8 cellular contexts compared by ENCODE assay signal in the genomic region with DNA sequence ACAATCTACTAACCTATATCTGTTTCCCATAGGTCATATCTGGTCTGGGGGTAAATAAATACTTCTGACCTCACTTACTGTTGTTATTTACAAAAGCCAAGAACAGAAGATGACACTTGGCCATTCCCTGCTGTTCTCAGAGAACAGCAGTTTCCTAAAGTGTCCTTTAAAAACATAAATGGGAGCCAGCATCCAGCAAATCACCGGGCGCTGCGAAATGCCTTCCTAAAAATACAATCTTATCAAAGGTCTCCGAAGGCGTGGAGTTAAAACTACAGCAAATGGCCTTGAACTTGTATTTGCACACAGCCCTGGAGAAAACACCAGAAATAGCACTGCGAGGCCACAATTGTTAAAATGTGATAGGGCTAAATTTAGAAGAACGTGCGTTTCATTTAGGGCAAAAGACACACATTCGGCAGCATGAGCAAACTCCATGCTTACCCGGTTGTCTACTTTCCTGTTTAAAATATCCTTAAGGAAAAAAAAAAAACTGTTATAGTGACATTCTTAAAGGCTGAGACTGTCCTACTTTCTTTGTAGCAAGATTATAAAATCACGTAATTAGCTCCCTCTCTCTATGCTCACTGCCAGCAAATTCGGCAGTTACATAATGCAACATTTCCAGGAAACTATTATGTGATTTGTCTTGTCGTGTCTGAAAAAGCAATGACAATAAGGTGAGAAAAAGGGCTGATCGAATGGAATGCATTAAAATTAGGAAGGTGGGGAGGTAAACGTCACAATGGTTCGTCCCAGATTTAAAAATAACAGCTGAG. TPM values are rescaled to one million over a fixed set of nuclear protein-coding genes. Genes with fewer than 3 reads are reported as not detected.
A peak's percentile ranks its signal among the peaks of the same experiment; 100 is the strongest.
DNase-seq lines count a peak whose midpoint lies in the region; ATAC-seq, FAIRE-seq and TF ChIP-seq lines count a peak whose summit lies in the region.

No MANE protein-coding gene starts in this region.

- H3K4me3 ChIP-seq in RWPE2 (ENCODE audit: severe bottlenecking) (peak overlapping the region; percentile 57), endothelial cell of umbilical vein (replicated peaks in 1 of 3; ENCODE audit: insufficient read depth in 1 of 3, low read depth in 1 of 3, low read length in 3 of 3) (peak overlapping the region; percentile 57 to 81 (median 60))

- H3K9me3 Mint-ChIP-seq in naive B cell, result no peaks in the 10 kb centered on the region

- H3K79me2 ChIP-seq in endothelial cell of umbilical vein (ENCODE audit: control insufficient read depth, insufficient read depth, low read length), result peaks cover 42% of the 10 kb centered on the region

- no peaks in the 10 kb centered on the region for H3K27me3 ChIP-seq in RWPE2 (ENCODE audit: insufficient read depth, poor library complexity, severe bottlenecking)
- H3K27me3 ChIP-seq in endothelial cell of umbilical vein (ENCODE audit: control insufficient read depth in 2 of 2, insufficient read depth in 2 of 2, low read length in 2 of 2), result no peaks in the 10 kb centered on the region

- H3K36me3 ChIP-seq in RWPE2 (ENCODE audit: low read depth) (no peaks in the 10 kb centered on the region), endothelial cell of umbilical vein (ENCODE audit: control insufficient read depth in 2 of 2, extremely low read depth in 1 of 2, insufficient read depth in 2 of 2, low read length in 2 of 2) (no peaks in the 10 kb centered on the region)

- FAIRE-seq in endothelial cell of umbilical vein (lab: Jason Lieb, UNC), result peak; percentile 31

- no peaks in the 10 kb centered on the region for H3K36me3 Mint-ChIP-seq in naive B cell

- TF ChIP-seq CTCF in RWPE2 (IDR thresholded peaks at IDR 0.05; ENCODE audit: poor library complexity, severe bottlenecking), result no peak
- no peak for TF ChIP-seq CTCF in endothelial cell of umbilical vein (IDR thresholded peaks at IDR 0.05; ENCODE audit: extremely low read depth in 1 of 2, insufficient read depth in 1 of 2, low read depth in 1 of 2, low read length in 2 of 2)

- H3K4me3 Mint-ChIP-seq in naive B cell, result peak overlapping the region; percentile 90 to 98 (median 96)

- H3K4me1 ChIP-seq in RWPE2 (ENCODE audit: insufficient read depth, poor library complexity, severe bottlenecking) (peaks cover 33% of the 10 kb centered on the region), endothelial cell of umbilical vein (ENCODE audit: control insufficient read depth, extremely low read depth, insufficient read depth, low read length) (peaks cover 31% of the 10 kb centered on the region)

- dilution Hi-C loops in endothelial cell of umbilical vein (cut with MboI; ENCODE audit: extremely low pct_ligation_motif_present, low sequenced_read_pairs), result no loop called here

- intact Hi-C loops in endothelial cell of umbilical vein (cut with micrococcal nuclease), result loop anchor here (2.0 to 5.0 kb wide), 3 partner anchors 120 to 361 kb away; no protein-coding TSS in a partner anchor

- BruUV-seq in endothelial cell of umbilical vein (replicated peaks; lab: Mats Ljungman, UMichigan), result TSS peak; percentile 39

- H3K4me1 Mint-ChIP-seq in naive B cell, result peaks cover 37 to 41% (median 41%) of the 10 kb centered on the region in 3 donors

- H4K20me1 ChIP-seq in endothelial cell of umbilical vein (replicated peaks; ENCODE audit: control insufficient read depth, extremely low read depth, insufficient read depth, low read length), result peaks cover 4% of the 10 kb centered on the region

- H3K9me1 ChIP-seq in endothelial cell of umbilical vein (replicated peaks; ENCODE audit: control insufficient read depth, extremely low read depth, insufficient read depth, low read length), result no peaks in the 10 kb centered on the region

- H3K27me3 Mint-ChIP-seq in naive B cell, result peaks cover 27 to 54% (median 37%) of the 10 kb centered on the region in 3 donors

- H3K27ac Mint-ChIP-seq in naive B cell, result peak overlapping the region in 3 of 6 donors; percentile 23 to 94 (median 87)

- H3K27ac ChIP-seq in RWPE2 (ENCODE audit: poor library complexity, severe bottlenecking) (peak overlapping the region; percentile 83), endothelial cell of umbilical vein (ENCODE audit: insufficient read depth, low read depth, low read length) (peak overlapping the region; percentile 46)

- H3K4me2 ChIP-seq in endothelial cell of umbilical vein (ENCODE audit: insufficient read depth, low read length), result peak overlapping the region; percentile 86

- H2AFZ ChIP-seq in endothelial cell of umbilical vein (ENCODE audit: low read depth, low read length), result no peak overlapping the region

- H3K9ac ChIP-seq in endothelial cell of umbilical vein (replicated peaks; ENCODE audit: extremely low read depth, insufficient read depth, low read length), result peak overlapping the region; percentile 73

- TF ChIP-seq POLR2A in endothelial cell of umbilical vein (IDR thresholded peaks at IDR 0.05; ENCODE audit: low read depth, low read length), result no peak

- no peak for ATAC-seq in RWPE2 (ENCODE audit: low read depth)
- no peak for ATAC-seq in naive B cell (ENCODE audit: low read depth in 2 of 2)
- ATAC-seq in esophagus mucosa, result no peak

- CTCF ChIA-PET in endothelial cell of umbilical vein (lab: Charles Lee), result interaction anchor here (0.7 to 3.3 kb wide), 11 partner anchors 10 to 1762 kb away, joined by 3 to 12 read pairs (median 5); no protein-coding TSS in a partner anchor

- POLR2A ChIA-PET in endothelial cell of umbilical vein (lab: Charles Lee), result interaction anchor here (1.0 kb wide), 1 partner anchor 61 kb away, joined by 4 read pairs; no protein-coding TSS in a partner anchor

- H3K9me3 ChIP-seq in RWPE2 (ENCODE audit: severe bottlenecking) (no peaks in the 10 kb centered on the region), endothelial cell of umbilical vein (replicated peaks; ENCODE audit: control insufficient read depth, insufficient read depth, low read length) (no peaks in the 10 kb centered on the region)

- DNase-seq in DMS 273 (lab: John Stamatoyannopoulos, UW; ENCODE audit: unreplicated experiment) (peak; percentile 38), DMS 273 treated with DMSO at 0.1 percent for 48 hours (lab: John Stamatoyannopoulos, UW) (no peak), RWPE2 (ENCODE audit: low spot score) (no peak), endothelial cell of umbilical vein (ENCODE audit: low read depth, low spot score) (peak; percentile 46), naive B cell (no peak), DMS79 treated with DMSO at 0.1 percent for 48 hours (lab: John Stamatoyannopoulos, UW) (no peak), GM19240 (ENCODE audit: insufficient read length, low spot score) (no peak)

TF ChIP-seq in endothelial cell of umbilical vein, 7 proteins besides CTCF, POLR2A, EP300 and RAD21:
- TF ChIP-seq POLR2AphosphoS5 (IDR thresholded peaks at IDR 0.05; ENCODE audit: insufficient read depth, low read depth, low read length), result no peak
- TF ChIP-seq MYC (IDR thresholded peaks at IDR 0.05; ENCODE audit: low read depth, low read length), result no peak
- no peak for TF ChIP-seq EZH2 (IDR thresholded peaks at IDR 0.05; ENCODE audit: borderline replicate concordance, low read depth, low read length, severe bottlenecking)
- TF ChIP-seq, protein P1, sequence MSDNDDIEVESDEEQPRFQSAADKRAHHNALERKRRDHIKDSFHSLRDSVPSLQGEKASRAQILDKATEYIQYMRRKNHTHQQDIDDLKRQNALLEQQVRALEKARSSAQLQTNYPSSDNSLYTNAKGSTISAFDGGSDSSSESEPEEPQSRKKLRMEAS (IDR thresholded peaks at IDR 0.05; ENCODE audit: insufficient read depth, insufficient read length), result no peak
- no peak for TF ChIP-seq FOS (IDR thresholded peaks at IDR 0.05; ENCODE audit: borderline replicate concordance, insufficient read depth, low read length)
- no peak for TF ChIP-seq JUN (IDR thresholded peaks at IDR 0.05; ENCODE audit: borderline replicate concordance, insufficient read depth, insufficient read length, low read depth)
- no peak for TF ChIP-seq GATA2 (IDR thresholded peaks at IDR 0.05; ENCODE audit: insufficient read depth, insufficient read length, low read depth, low read length)

RNA-seq across cellular contexts. Expression of a gene that starts 1.5 kb away (rescaled TPM):
- total RNA-seq in endothelial cell of umbilical vein, result 9.7 and 10.5 TPM in 2 replicates
- polyA plus RNA-seq in endothelial cell of umbilical vein, result 1.9 and 2.9 TPM in 2 replicates
- polyA plus RNA-seq in endothelial cell of umbilical vein (2011; cell fraction: cytosol; rRNA removed), result 4.9 and 5.4 TPM in 2 replicates
- 6.4 and 8.2 TPM in 2 replicates for polyA plus RNA-seq in endothelial cell of umbilical vein (2011; cell fraction: nucleus; rRNA removed)
- polyA plus RNA-seq in endothelial cell of umbilical vein (2012), result 14.3 and 15.7 TPM in 2 replicates
- 2.7 and 2.9 TPM in 2 replicates for polyA minus RNA-seq in endothelial cell of umbilical vein
- polyA minus RNA-seq in endothelial cell of umbilical vein (2011; cell fraction: cytosol; rRNA and poly(A)+ RNA removed), result 10.5 TPM
- 5.4 and 7.5 TPM in 2 replicates for polyA minus RNA-seq in endothelial cell of umbilical vein (2011; cell fraction: nucleus; rRNA and poly(A)+ RNA removed)
- polyA plus RNA-seq in naive B cell (ENCODE audit: low read depth in 6 of 6), result 1 to 10 TPM in 5 of 6 donors, under 1 TPM in 1; 0.91 to 4.4 (median 2.2) TPM
- total RNA-seq in esophagus mucosa, result 19.4 TPM

Comparison
In these comparisons a context has a peak if more than half of its experiments do, and no peak if none do; other contexts are left out.
1. DNase-seq: peak in DMS 273 (single experiment) and endothelial cell of umbilical vein (single experiment); none in DMS 273 treated with DMSO at 0.1 percent for 48 hours (single experiment), RWPE2 (single experiment), naive B cell (single experiment), DMS79 treated with DMSO at 0.1 percent for 48 hours (single experiment) and GM19240 (single experiment).